ENCODE assay signal across 8 cellular contexts in genomic region chr15:28728061-28728460, GRCh38. TPM values are rescaled to one million over a fixed set of nuclear protein-coding genes. Genes with fewer than 3 reads are reported as not detected.
DNase-seq lines count a peak whose midpoint lies in the region; ATAC-seq and TF ChIP-seq lines count a peak whose summit lies in the region.
"Not testable (repeated sequence)": the region's sequence is repeated elsewhere in the genome, so short reads cannot be mapped to it uniquely, and the experiment has no call there.

No MANE protein-coding gene starts in this region.

- peak overlapping the region; percentile 71 for H3K27ac Mint-ChIP-seq in stimulated activated naive CD8-positive, alpha-beta T cell treated with anti-CD3 and anti-CD28 coated beads, Interleukin-15, Interleukin-2, amounts not matched to agents 100 ng/mL and 50 ng/mL, for 24 hours

- not testable (repeated sequence) for H3K27me3 ChIP-seq in DOHH2 (ENCODE audit: control insufficient read depth, low read length); RWPE2 (ENCODE audit: insufficient read depth, poor library complexity, severe bottlenecking); right lobe of liver

- not testable (repeated sequence) for H3K27ac ChIP-seq in DOHH2 (ENCODE audit: low read depth, low read length); RWPE2 (ENCODE audit: poor library complexity, severe bottlenecking); right lobe of liver

- TF ChIP-seq POLR2A in right lobe of liver (IDR thresholded peaks at IDR 0.05) = not testable (repeated sequence)

- TF ChIP-seq RAD21 in Ishikawa (IDR thresholded peaks at IDR 0.05; ENCODE audit: low read depth) = peak; percentile 44

- WGBS in right lobe of liver (ENCODE audit: insufficient coverage, low coverage, low lambda C conversion rate, missing lambda C conversion rate) = 20% methylated on average over 1 of the region's 2 CpGs

- peaks cover 18% of the 10 kb centered on the region for H3K4me1 Mint-ChIP-seq in stimulated activated naive CD8-positive, alpha-beta T cell treated with anti-CD3 and anti-CD28 coated beads, Interleukin-15, Interleukin-2, amounts not matched to agents 100 ng/mL and 50 ng/mL, for 24 hours (ENCODE audit: low read depth)

- not testable (repeated sequence) for H3K36me3 Mint-ChIP-seq in stimulated activated naive CD8-positive, alpha-beta T cell treated with anti-CD3 and anti-CD28 coated beads, Interleukin-15, Interleukin-2, amounts not matched to agents 100 ng/mL and 50 ng/mL, for 24 hours (ENCODE audit: low read depth)

- not testable (repeated sequence) for H4K20me1 ChIP-seq in DOHH2 (ENCODE audit: control insufficient read depth, insufficient read depth, low read depth, low read length)

- not testable (repeated sequence) for H3K27me3 Mint-ChIP-seq in stimulated activated naive CD8-positive, alpha-beta T cell treated with anti-CD3 and anti-CD28 coated beads, Interleukin-15, Interleukin-2, amounts not matched to agents 100 ng/mL and 50 ng/mL, for 24 hours

- DNase-seq in NCI-H2227 (lab: John Stamatoyannopoulos, UW; ENCODE audit: unreplicated experiment) (peak; percentile 0), dermis blood vessel endothelial cell (peak; percentile 26), right lobe of liver (peak in 2 of 3 donors; percentile 55 to 62)
- not testable (repeated sequence) for DNase-seq in RWPE2 (ENCODE audit: low spot score)
- DNase-seq in activated CD8-positive, alpha-beta memory T cell treated with anti-CD3 and anti-CD28 coated beads, Interleukin-2, amount 50 U/mL, for 48 hours = peak; percentile 52

- H3K4me3 Mint-ChIP-seq in stimulated activated naive CD8-positive, alpha-beta T cell treated with anti-CD3 and anti-CD28 coated beads, Interleukin-15, Interleukin-2, amounts not matched to agents 100 ng/mL and 50 ng/mL, for 24 hours = peak overlapping the region; percentile 67

- ATAC-seq in RWPE2 (ENCODE audit: low read depth); right lobe of liver: not testable (repeated sequence)

- not testable (repeated sequence) for H3K36me3 ChIP-seq in DOHH2 (ENCODE audit: control insufficient read depth, low read length); RWPE2 (ENCODE audit: low read depth); right lobe of liver

- H3K4me1 ChIP-seq in DOHH2 (ENCODE audit: control insufficient read depth, low read length); RWPE2 (ENCODE audit: insufficient read depth, poor library complexity, severe bottlenecking); right lobe of liver: not testable (repeated sequence)

- H3K4me3 ChIP-seq in DOHH2 (ENCODE audit: low read length); RWPE2 (ENCODE audit: severe bottlenecking); right lobe of liver: not testable (repeated sequence)

- intact Hi-C loops in right lobe of liver (cut with DNase I) = not testable (repeated sequence)

- not testable (repeated sequence) for H3K79me2 ChIP-seq in DOHH2 (ENCODE audit: control insufficient read depth, low read length)

- not testable (repeated sequence) for TF ChIP-seq CTCF in DOHH2 (IDR thresholded peaks at IDR 0.05; ENCODE audit: low read depth, low read length, poor library complexity, severe bottlenecking)
- TF ChIP-seq CTCF in RWPE2 (IDR thresholded peaks at IDR 0.05; ENCODE audit: poor library complexity, severe bottlenecking) (peak; percentile 33), right lobe of liver (IDR thresholded peaks at IDR 0.05) (peak; percentile 19 to 39 (median 30))

- not testable (repeated sequence) for H3F3A ChIP-seq in DOHH2 (ENCODE audit: control insufficient read depth, insufficient read depth)

- not testable (repeated sequence) for H3K9me2 ChIP-seq in DOHH2 (replicated peaks; ENCODE audit: control insufficient read depth, low read length)

- 0 out of 2 replicates have a peak overlapping the region, but pooled peaks have one; percentile 26 for H3K4me2 ChIP-seq in DOHH2 (ENCODE audit: low read length)

- H3K9me3 ChIP-seq in DOHH2 (ENCODE audit: control insufficient read depth, insufficient read depth, low read length); RWPE2 (ENCODE audit: severe bottlenecking); right lobe of liver: not testable (repeated sequence)

- not testable (repeated sequence) for H3K9me3 Mint-ChIP-seq in stimulated activated naive CD8-positive, alpha-beta T cell treated with anti-CD3 and anti-CD28 coated beads, Interleukin-15, Interleukin-2, amounts not matched to agents 100 ng/mL and 50 ng/mL, for 24 hours

- TF ChIP-seq EP300 in Ishikawa (IDR thresholded peaks at IDR 0.05; ENCODE audit: borderline replicate concordance) = peak; percentile 56; the same call in 1 of the 2 replicates

TF ChIP-seq in Ishikawa, 13 proteins besides CTCF, POLR2A, EP300 and RAD21:
- TF ChIP-seq NFIC (IDR thresholded peaks at IDR 0.05) (peak; percentile 39; the same call in 1 of the 2 replicates), TCF12 (IDR thresholded peaks at IDR 0.05; ENCODE audit: low read depth) (0 out of 2 replicates have a peak, but pooled peaks have one; percentile 30)

RNA-seq across cellular contexts. Expression of gene GOLGA8M, which starts 15.8 kb away (rescaled TPM):
- total RNA-seq in dermis blood vessel endothelial cell (0.28 and 0.51 TPM in 2 replicates), right lobe of liver (1 to 10 TPM in 5 of 6 experiments, under 1 TPM in 1; 0.68 to 6.1 (median 4.3) TPM)
